ENCODE assay signal across 9 cellular contexts in the genomic region with DNA sequence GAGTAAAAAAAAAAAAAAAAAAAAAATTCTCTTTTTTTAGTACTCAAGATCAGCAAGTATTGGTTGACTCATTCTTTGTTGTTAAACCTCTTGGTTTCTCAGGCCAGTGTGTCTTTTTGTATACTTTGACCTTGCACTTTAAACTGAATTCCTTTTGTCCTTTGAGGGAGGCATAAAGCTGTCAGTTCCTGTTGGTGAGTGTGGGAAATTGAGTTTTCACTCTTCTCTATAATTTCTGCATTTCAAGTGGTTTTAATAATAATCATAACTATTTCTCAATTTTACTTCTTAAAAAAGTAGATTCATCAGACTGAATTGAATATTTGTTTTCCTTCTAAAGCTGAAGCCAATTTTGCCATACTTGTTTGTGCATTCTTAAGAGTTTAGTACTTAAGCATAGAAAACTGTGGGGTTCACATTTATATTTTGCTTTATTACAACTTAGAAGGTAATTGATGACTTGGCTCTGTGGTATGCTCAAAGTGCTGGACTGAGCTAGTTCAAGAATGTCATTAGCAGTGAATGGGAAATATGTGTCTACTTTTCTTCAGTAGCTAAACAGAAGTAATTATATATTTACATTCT. TPM values are rescaled to one million over a fixed set of nuclear protein-coding genes. Genes with fewer than 3 reads are reported as not detected.
DNase-seq lines count a peak whose midpoint lies in the region; ATAC-seq and TF ChIP-seq lines count a peak whose summit lies in the region.
"Had no signal": no experiment of that assay in that cellular context is flagged by ENCODE, and none has a peak within 500 bp of the region (broad histone marks: within the 10 kb centered on the region; RNA-seq: fewer than 3 reads in every experiment).

No MANE protein-coding gene starts in this region.

- H3K23ac ChIP-seq in trophoblast cell (ENCODE audit: low read length), result no peak overlapping the region

- no peak overlapping the region for H3K4me3 ChIP-seq in RWPE2 (ENCODE audit: severe bottlenecking)
- no peak overlapping the region for H3K4me3 ChIP-seq in foreskin fibroblast (ENCODE audit: low read depth in 1 of 2, low read length in 2 of 2)
- H3K4me3 ChIP-seq in trophoblast cell (ENCODE audit: low read depth, low read length), result no peak overlapping the region

- H2BK5ac ChIP-seq in trophoblast cell (ENCODE audit: low read depth, low read length, poor library complexity), result no peak overlapping the region

- H3K27ac ChIP-seq in RWPE2 (ENCODE audit: poor library complexity, severe bottlenecking) (peak overlapping the region; percentile 94), trophoblast cell (ENCODE audit: low read depth, low read length) (peak overlapping the region; percentile 19)

- peak; percentile 57 for ATAC-seq in RWPE2 (ENCODE audit: low read depth)
- ATAC-seq in GM21423 (IDR thresholded peaks at IDR 0.05; ENCODE audit: unreplicated experiment), result no peak
- no peak for ATAC-seq in GM19463 (IDR thresholded peaks at IDR 0.05; ENCODE audit: unreplicated experiment)

- no peak overlapping the region for H4K8ac ChIP-seq in trophoblast cell (ENCODE audit: low read depth, low read length)

- H2BK12ac ChIP-seq in trophoblast cell (ENCODE audit: low read length), result no peak overlapping the region

- no peak overlapping the region for H3K9ac ChIP-seq in trophoblast cell (ENCODE audit: low read length)

- no peaks in the 10 kb centered on the region for H3K27me3 ChIP-seq in RWPE2 (ENCODE audit: insufficient read depth, poor library complexity, severe bottlenecking)
- no peaks in the 10 kb centered on the region for H3K27me3 ChIP-seq in trophoblast cell (ENCODE audit: insufficient read depth, low read length)

- no peak overlapping the region for H3K18ac ChIP-seq in trophoblast cell (ENCODE audit: low read length)

- H3K4me2 ChIP-seq in trophoblast cell (ENCODE audit: low read length), result no peak overlapping the region

- H2BK120ac ChIP-seq in trophoblast cell (ENCODE audit: insufficient read depth, low read length, poor library complexity), result no peak overlapping the region

- no peak overlapping the region for H3K4ac ChIP-seq in trophoblast cell (ENCODE audit: low read depth, low read length)

- H3K4me1 ChIP-seq in RWPE2 (ENCODE audit: insufficient read depth, poor library complexity, severe bottlenecking) (peaks cover 41% of the 10 kb centered on the region), trophoblast cell (ENCODE audit: control insufficient read depth in 1 of 2, insufficient read depth in 2 of 2, low read length in 2 of 2) (peaks cover 8 to 18% of the 10 kb centered on the region in 2 experiments)

- H4K12ac ChIP-seq in trophoblast cell (ENCODE audit: low read depth, low read length), result no peak overlapping the region

- no peak overlapping the region for H4K91ac ChIP-seq in trophoblast cell (ENCODE audit: low read depth, low read length)

- H3K36me3 ChIP-seq in RWPE2 (ENCODE audit: low read depth) (no peaks in the 10 kb centered on the region), trophoblast cell (ENCODE audit: control insufficient read depth in 1 of 2, insufficient read depth in 2 of 2, low read length in 2 of 2) (no peaks in the 10 kb centered on the region)

- peaks cover 4% of the 10 kb centered on the region for H3K79me1 ChIP-seq in trophoblast cell (ENCODE audit: low read length)

- H2AK5ac ChIP-seq in trophoblast cell (ENCODE audit: low read length), result no peak overlapping the region

- TF ChIP-seq CTCF in RWPE2 (IDR thresholded peaks at IDR 0.05; ENCODE audit: poor library complexity, severe bottlenecking), result no peak
- TF ChIP-seq CTCF in foreskin fibroblast (IDR thresholded peaks at IDR 0.05; ENCODE audit: low read depth, low read length), result no peak

- H3K9me3 ChIP-seq in RWPE2 (ENCODE audit: severe bottlenecking), result no peaks in the 10 kb centered on the region
- no peaks in the 10 kb centered on the region for H3K9me3 ChIP-seq in trophoblast cell (ENCODE audit: insufficient read depth, low read depth, low read length)

- DNase-seq in GM04504 (ENCODE audit: low read depth) (peak; percentile 62), RWPE2 (ENCODE audit: low spot score) (no peak), foreskin fibroblast (peak; percentile 56 to 79), trophoblast cell (peak in 1 of 2 donors; percentile 47), iPS-NIHi11 (ENCODE audit: low spot score) (no peak), D341Med (ENCODE audit: low spot score) (no peak)
- DNase-seq: activated CD4-positive, alpha-beta T cell treated with anti-CD3 and anti-CD28 coated beads for 1 hour had no signal

- no peak overlapping the region for H3K14ac ChIP-seq in trophoblast cell (ENCODE audit: low read length)

- no peak overlapping the region for H2AFZ ChIP-seq in trophoblast cell (ENCODE audit: insufficient read depth, low read length, poor library complexity)

- peaks cover 10% of the 10 kb centered on the region for H3K79me2 ChIP-seq in trophoblast cell (ENCODE audit: control insufficient read depth, insufficient read depth, low read length, poor library complexity)

RNA-seq across cellular contexts. Expression of gene ITSN1, which starts 43.4 kb away (rescaled TPM):
- polyA plus RNA-seq in trophoblast cell (2013), result 121 and 122 TPM in 2 replicates

RNA-seq across cellular contexts. Expression of gene CRYZL1, which starts 44.2 kb away (rescaled TPM):
- 20.4 and 21.1 TPM in 2 replicates for polyA plus RNA-seq in trophoblast cell (2013)

Comparison
In these comparisons a context has a peak if more than half of its experiments do, and no peak if none do; other contexts are left out.
1. DNase-seq: peak in GM04504 (single experiment) and foreskin fibroblast (2 of 2); none in RWPE2 (single experiment), iPS-NIHi11 (single experiment) and D341Med (single experiment).